ENCODE assay signal across 22 cellular contexts in genomic region chr6:131225959-131226358, GRCh38.
"Had no signal": no experiment of that assay in that cellular context is flagged by ENCODE, and none has a peak within 500 bp of the region (broad histone marks: within the 10 kb centered on the region; RNA-seq: fewer than 3 reads in every experiment).

No MANE protein-coding gene starts in this region.

- H3K27me3 ChIP-seq: brain microvascular endothelial cell, dorsolateral prefrontal cortex, foreskin keratinocyte, hepatocyte, stomach had no signal

- H3K27ac ChIP-seq: brain microvascular endothelial cell, dorsolateral prefrontal cortex, epithelial cell of prostate, foreskin keratinocyte, hepatocyte, left ventricle myocardium inferior, psoas muscle, skin epidermis, stomach had no signal

- H3K4me3 Mint-ChIP-seq: activated naive CD4-positive, alpha-beta T cell treated with anti-CD3 and anti-CD28 coated beads, Interleukin-2, amount 10 ng/mL, durations not matched to agents 7 days and 5 days; activated naive CD8-positive, alpha-beta T cell treated with anti-CD3 and anti-CD28 coated beads, Interleukin-2, amount 50 U/mL, for 24 hours; neural crest cell; type B pancreatic cell had no signal

- H3K4me1 Mint-ChIP-seq: neural crest cell had no signal

- H2AFZ ChIP-seq: hepatocyte had no signal

- H3K9me3 Mint-ChIP-seq: activated naive CD4-positive, alpha-beta T cell treated with anti-CD3 and anti-CD28 coated beads, Interleukin-2, amount 10 ng/mL, durations not matched to agents 7 days and 5 days; neural crest cell had no signal

- DNase-seq: activated CD8-positive, alpha-beta memory T cell treated with anti-CD3 and anti-CD28 coated beads for 24 hours; activated CD8-positive, alpha-beta memory T cell treated with anti-CD3 and anti-CD28 coated beads, Interleukin-2, amount 50 U/mL, for 48 hours; activated effector memory CD4-positive, alpha-beta T cell treated with Interleukin-2 at 50 U/mL for 16 hours; activated naive CD4-positive, alpha-beta T cell treated with anti-CD3 and anti-CD28 coated beads, Interleukin-2, amount 10 ng/mL, durations not matched to agents 7 days and 5 days; activated naive CD8-positive, alpha-beta T cell treated with anti-CD3 and anti-CD28 coated beads, Interleukin-2, amount 50 U/mL, for 24 hours; activated T-cell treated with anti-CD3 and anti-CD28 coated beads, Interleukin-2, amount 50 U/mL, for 48 hours; aorta; brain microvascular endothelial cell; central memory CD4-positive, alpha-beta T cell; dorsolateral prefrontal cortex; foreskin keratinocyte; left ventricle myocardium inferior; psoas muscle; right cardiac atrium; stimulated activated CD4-positive, alpha-beta T cell treated with anti-CD3 and anti-CD28 coated beads, Interleukin-2, amount 100 ng/mL, for 48 hours; stomach; T-helper 9 cell had no signal

- H3K4me3 ChIP-seq: dorsolateral prefrontal cortex, hepatocyte, left ventricle myocardium inferior, psoas muscle, skin epidermis, stomach had no signal

- H3K36me3 ChIP-seq: brain microvascular endothelial cell had no signal

- H3K4me2 ChIP-seq: hepatocyte had no signal

- H3K79me2 ChIP-seq: hepatocyte had no signal

- H3K27me3 Mint-ChIP-seq: activated naive CD4-positive, alpha-beta T cell treated with anti-CD3 and anti-CD28 coated beads, Interleukin-2, amount 10 ng/mL, durations not matched to agents 7 days and 5 days; activated naive CD8-positive, alpha-beta T cell treated with anti-CD3 and anti-CD28 coated beads, Interleukin-2, amount 50 U/mL, for 24 hours; type B pancreatic cell had no signal

- H3K4me1 ChIP-seq: foreskin keratinocyte, left ventricle myocardium inferior, psoas muscle had no signal

- H3K9me3 ChIP-seq: left ventricle myocardium inferior, psoas muscle, stomach had no signal

- H3K27ac Mint-ChIP-seq: activated naive CD4-positive, alpha-beta T cell treated with anti-CD3 and anti-CD28 coated beads, Interleukin-2, amount 10 ng/mL, durations not matched to agents 7 days and 5 days; activated naive CD8-positive, alpha-beta T cell treated with anti-CD3 and anti-CD28 coated beads, Interleukin-2, amount 50 U/mL, for 24 hours; type B pancreatic cell had no signal
